ENCODE assay signal across 14 cellular contexts in the genomic region with DNA sequence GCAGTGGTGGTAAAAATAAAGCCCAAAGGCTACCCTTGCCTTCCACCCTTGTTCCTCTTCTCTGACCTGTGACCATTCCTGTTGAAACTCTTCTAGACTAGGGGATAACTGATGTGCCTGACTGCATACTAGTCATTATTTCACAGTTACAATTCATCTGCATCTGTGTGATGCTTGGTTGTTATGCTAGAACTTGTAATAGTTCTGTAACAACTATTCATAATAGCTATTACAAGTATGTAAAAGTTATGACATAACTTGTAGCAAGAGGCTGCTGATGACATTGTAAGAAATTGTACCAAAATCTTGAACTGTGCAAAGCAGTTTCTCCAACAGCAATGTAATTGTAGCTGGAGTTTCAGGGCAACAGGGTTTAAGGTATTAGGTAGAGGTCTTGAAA. TPM values are rescaled to one million over a fixed set of nuclear protein-coding genes. Genes with fewer than 3 reads are reported as not detected.
DNase-seq lines count a peak whose midpoint lies in the region; TF ChIP-seq lines count a peak whose summit lies in the region.
"Had no signal": no experiment of that assay in that cellular context is flagged by ENCODE, and none has a peak within 500 bp of the region (broad histone marks: within the 10 kb centered on the region; RNA-seq: fewer than 3 reads in every experiment).

No MANE protein-coding gene starts in this region.

- H4K20me1 ChIP-seq in osteoblast (ENCODE audit: insufficient read depth, low read length): no peaks in the 10 kb centered on the region

- no peaks in the 10 kb centered on the region for H3K36me3 ChIP-seq in osteoblast (ENCODE audit: insufficient read depth, low read length)
- no peaks in the 10 kb centered on the region for H3K36me3 ChIP-seq in thyroid gland
- H3K36me3 ChIP-seq: BE2C had no signal

- H3K4me1 ChIP-seq in osteoblast (ENCODE audit: insufficient read depth, low read length): peaks cover 50% of the 10 kb centered on the region
- H3K4me1 ChIP-seq in thyroid gland: peaks cover 10 to 13% of the 10 kb centered on the region in 2 donors
- H3K4me1 ChIP-seq: BE2C had no signal

- TF ChIP-seq CTCF in AG10803 (conservative IDR thresholded peaks at IDR 0.05; ENCODE audit: low read length) (no peak), HL-60 (IDR thresholded peaks at IDR 0.05; ENCODE audit: insufficient read depth, low read length) (no peak), choroid plexus epithelial cell (conservative IDR thresholded peaks at IDR 0.05; ENCODE audit: low read depth, low read length) (no peak), osteoblast (IDR thresholded peaks at IDR 0.05; ENCODE audit: extremely low read depth, low read depth, low read length) (no peak), thyroid gland (IDR thresholded peaks at IDR 0.05) (no peak)

- H3K27ac ChIP-seq in HL-60 (replicated peaks) (peak overlapping the region; percentile 52), osteoblast (ENCODE audit: low read depth, low read length) (peak overlapping the region; percentile 99), thyroid gland (no peak overlapping the region)

- intact Hi-C loops in thyroid gland (cut with DNase I): no loop called here

- DNase-seq in AG10803 (ENCODE audit: low read depth) (peak; percentile 74), HL-60 (ENCODE audit: low read depth in 1 of 2, low spot score in 1 of 2) (no peak), choroid plexus epithelial cell (ENCODE audit: low read depth) (peak; percentile 64), osteoblast (ENCODE audit: insufficient read length, low spot score, missing footprints) (peak; percentile 34), ecto neural progenitor cell (ENCODE audit: low spot score) (no peak), thyroid gland (no peak), activated gamma-delta T cell (lab: John Stamatoyannopoulos, UW) (no peak)
- DNase-seq: ACHN, BE2C, DMS79 treated with DMSO at 0.1 percent for 48 hours, KBM-7, NCI-H1092 treated with DMSO at 0.1 percent for 48 hours, NCI-H1694 treated with DMSO at 0.1 percent for 48 hours, Right ventricle myocardium superior had no signal

- H3K27me3 ChIP-seq in HL-60 (ENCODE audit: insufficient read depth, poor library complexity, severe bottlenecking) (no peaks in the 10 kb centered on the region), osteoblast (ENCODE audit: insufficient read depth, low read length) (no peaks in the 10 kb centered on the region), thyroid gland (no peaks in the 10 kb centered on the region)

- H3K4me2 ChIP-seq in osteoblast (ENCODE audit: insufficient read depth, low read length): no peak overlapping the region

- H3K79me2 ChIP-seq in osteoblast (ENCODE audit: insufficient read depth, low read length): peaks cover 26% of the 10 kb centered on the region

- H2AFZ ChIP-seq in osteoblast (ENCODE audit: low read length): no peak overlapping the region

- no peak for TF ChIP-seq POLR2A in thyroid gland (IDR thresholded peaks at IDR 0.05)

- no peak overlapping the region for H3K4me3 ChIP-seq in AG10803 (ENCODE audit: low read length)
- H3K4me3 ChIP-seq in HL-60 (replicated peaks; ENCODE audit: insufficient read depth, low read length): no peak overlapping the region
- no peak overlapping the region for H3K4me3 ChIP-seq in choroid plexus epithelial cell (ENCODE audit: low read depth, low read length)
- H3K4me3 ChIP-seq in osteoblast (ENCODE audit: insufficient read depth, low read length): no peak overlapping the region
- H3K4me3 ChIP-seq in thyroid gland (replicated peaks in 1 of 3): no peak overlapping the region

- H3K9me3 ChIP-seq in osteoblast (ENCODE audit: low read depth, low read length) (no peaks in the 10 kb centered on the region), thyroid gland (no peaks in the 10 kb centered on the region)
- H3K9me3 ChIP-seq: BE2C had no signal

RNA-seq across cellular contexts. Expression of a gene that starts 2.4 kb away (rescaled TPM):
- total RNA-seq in osteoblast (72.7 and 83.7 TPM in 2 replicates), thyroid gland (10 to 100 TPM; 43.4 to 69.4 (median 63.1) TPM)

Comparison
In these comparisons a context has a peak if more than half of its experiments do, and no peak if none do; other contexts are left out.
1. DNase-seq: peak in AG10803 (single experiment), choroid plexus epithelial cell (single experiment) and osteoblast (single experiment); none in HL-60 (0 of 2), ecto neural progenitor cell (single experiment), thyroid gland (0 of 2) and activated gamma-delta T cell (single experiment).
2. H3K27ac ChIP-seq: peak in HL-60 (single experiment) and osteoblast (single experiment); none in thyroid gland (0 of 3).